In genomic region chr4:154565704-154566103, GRCh38 we compare ENCODE assay signal across 24 cellular contexts. TPM values are rescaled to one million over a fixed set of nuclear protein-coding genes. Genes with fewer than 3 reads are reported as not detected.
DNase-seq lines count a peak whose midpoint lies in the region; ATAC-seq, FAIRE-seq and TF ChIP-seq lines count a peak whose summit lies in the region.
"Had no signal": no experiment of that assay in that cellular context is flagged by ENCODE, and none has a peak within 500 bp of the region (broad histone marks: within the 10 kb centered on the region; RNA-seq: fewer than 3 reads in every experiment).

No MANE protein-coding gene starts in this region.

- no peaks in the 10 kb centered on the region for H3K36me3 ChIP-seq in K562 (ENCODE audit: control insufficient read depth, insufficient read depth, low read length)
- peaks cover 0 to 62% (median 27%) of the 10 kb centered on the region in 4 donors for H3K36me3 ChIP-seq in right lobe of liver
- no peaks in the 10 kb centered on the region for H3K36me3 ChIP-seq in Peyer's patch
- H3K36me3 ChIP-seq: HAP-1 had no signal

- intact Hi-C loops in K562 (cut with micrococcal nuclease) (no loop called here), right lobe of liver (cut with DNase I) (loop anchor here in 1 of 2 donors (5.0 kb wide), 1 partner anchor 47 kb away; the partner anchor contains the start of gene FGG)

- H3K9me3 ChIP-seq in K562 (replicated peaks; ENCODE audit: control insufficient read depth, insufficient read depth, low read depth, low read length) (no peaks in the 10 kb centered on the region), right lobe of liver (no peaks in the 10 kb centered on the region), Peyer's patch (no peaks in the 10 kb centered on the region)
- H3K9me3 ChIP-seq: A549, HAP-1 had no signal

- H3K4me1 ChIP-seq in K562 (replicated peaks in 1 of 2; ENCODE audit: control insufficient read depth in 2 of 2, insufficient read depth in 2 of 2, low read length in 2 of 2) (no peaks in the 10 kb centered on the region), right lobe of liver (peaks cover 0 to 41% (median 1%) of the 10 kb centered on the region in 4 donors), Peyer's patch (no peaks in the 10 kb centered on the region)
- H3K4me1 ChIP-seq: HAP-1 had no signal

- no TSS peak for BruUV-seq in K562 (replicated peaks; lab: Mats Ljungman, UMichigan)

- POLR2A ChIA-PET in K562 (lab: Yijun Ruan, JAX), result no interaction called here

- H3K4me3 ChIP-seq in K562, result no peak overlapping the region
- H3K4me3 ChIP-seq in right lobe of liver, result peak overlapping the region; percentile 22 to 56 (median 48)
- H3K4me3 ChIP-seq in Peyer's patch, result no peak overlapping the region
- H3K4me3 ChIP-seq: A549, HAP-1 had no signal

- H2AFZ ChIP-seq in K562 (ENCODE audit: low read depth, low read length), result peak overlapping the region; percentile 14; the same call in 1 of the 2 replicates

- DNase-seq in K562 (ENCODE audit: extremely low read depth in 1 of 4, low spot score in 3 of 4) (no peak), left lobe of liver (ENCODE audit: low spot score) (no peak), right lobe of liver (no peak), Peyer's patch (no peak), NCI-H526 treated with DMSO at 0.1 percent for 48 hours (lab: John Stamatoyannopoulos, UW) (no peak)
- no peak for DNase-seq in stimulated activated naive CD4-positive, alpha-beta T cell treated with Interleukin-2 at 50 U/mL for 16 hours (lab: John Stamatoyannopoulos, UW)
- DNase-seq: 8988T; C1 segment of cervical spinal cord; Calu3; CD4-positive, alpha-beta memory T cell; COR-L47; DMS53; DMS79 treated with DMSO at 0.1 percent for 48 hours; GF-D8; GOT3; HFFc6 had no signal

- no peak for FAIRE-seq in K562 (lab: Jason Lieb, UNC)
- FAIRE-seq: A549, GM12891, GM18507, H54 had no signal

- no peak for TF ChIP-seq RAD21 in K562 (CRISPR knock-in tag; conservative IDR thresholded peaks at IDR 0.05 in 1 of 2, IDR thresholded peaks at IDR 0.05 in 1 of 2)

- CTCF ChIA-PET in K562 (lab: Yijun Ruan, JAX; ENCODE audit: low intra/inter-chr PET ratio), result no interaction called here

- in situ Hi-C loops in K562 (cut with MboI), result no loop called here

- H3K27ac ChIP-seq in K562 (ENCODE audit: extremely low read depth, low read depth, low read length), result no peak overlapping the region
- H3K27ac ChIP-seq in right lobe of liver, result peak overlapping the region; percentile 23 to 91 (median 65)
- no peak overlapping the region for H3K27ac ChIP-seq in Peyer's patch

- no peak overlapping the region for H3K4me2 ChIP-seq in K562 (ENCODE audit: insufficient read depth, low read length)

- no peak for TF ChIP-seq CTCF in K562 (IDR thresholded peaks at IDR 0.05 in 2 of 3, conservative IDR thresholded peaks at IDR 0.05 in 1 of 3; ENCODE audit: insufficient read depth in 2 of 3, low read depth in 1 of 3, low read length in 3 of 3)
- no peak for TF ChIP-seq CTCF in right lobe of liver (IDR thresholded peaks at IDR 0.05)
- TF ChIP-seq CTCF in Peyer's patch (IDR thresholded peaks at IDR 0.05), result no peak

- no peak for ATAC-seq in K562
- ATAC-seq in left lobe of liver, result peak; percentile 10
- ATAC-seq in right lobe of liver, result peak in 1 of 4 donors; percentile 0
- ATAC-seq: A549 had no signal

- TF ChIP-seq EP300 in K562 (IDR thresholded peaks at IDR 0.05; ENCODE audit: low read length), result no peak

- H3K79me2 ChIP-seq in K562 (ENCODE audit: control insufficient read depth, insufficient read depth, low read length), result no peaks in the 10 kb centered on the region

- no peak overlapping the region for H3K9ac ChIP-seq in K562 (ENCODE audit: insufficient read depth in 1 of 2, low read depth in 2 of 2, low read length in 2 of 2)

- 7% methylated on average over 6 of the region's 6 CpGs for WGBS in K562 (ENCODE audit: insufficient coverage, low coverage, missing lambda C conversion rate)
- whole genome bisulfite sequencing in right lobe of liver (ENCODE audit: insufficient coverage, low coverage, low lambda C conversion rate, missing lambda C conversion rate), result 5% methylated on average over 6 of the region's 6 CpGs

- H3K27me3 ChIP-seq in K562 (ENCODE audit: control insufficient read depth in 2 of 2, insufficient read depth in 2 of 2, low read length in 2 of 2), result no peaks in the 10 kb centered on the region; a peak in 1 of 5 replicates
- H3K27me3 ChIP-seq in right lobe of liver, result no peaks in the 10 kb centered on the region
- H3K27me3 ChIP-seq in Peyer's patch, result no peaks in the 10 kb centered on the region

- no peaks in the 10 kb centered on the region for H4K20me1 ChIP-seq in K562 (replicated peaks; ENCODE audit: control insufficient read depth, insufficient read depth, low read length)

- no peaks in the 10 kb centered on the region for H3K9me1 ChIP-seq in K562 (ENCODE audit: control insufficient read depth, insufficient read depth, low read length)

- TF ChIP-seq POLR2A in K562 (conservative IDR thresholded peaks at IDR 0.05) (no peak), right lobe of liver (IDR thresholded peaks at IDR 0.05) (peak; percentile 18), Peyer's patch (IDR thresholded peaks at IDR 0.05) (no peak)

RNA-seq across cellular contexts. Expression of gene FGB, which starts 2.9 kb away (rescaled TPM):
- not detected in 2 replicates for total RNA-seq in K562 (2011; cell fraction: chromatin; rRNA removed; ENCODE audit: low replicate concordance)
- not detected in 2 replicates for total RNA-seq in K562 (2011; cell fraction: nucleolus; rRNA removed)
- not detected in 2 replicates for total RNA-seq in K562 (2011; cell fraction: nucleoplasm; rRNA removed)
- total RNA-seq in K562 (2014; rRNA removed) (not detected in 2 replicates), K562 (2014; rRNA removed; fragmentation: Illumina TruSeq; extraction: Trizol) (not detected in 2 replicates), K562 (2015; rRNA removed; fragmentation: Illumina TruSeq; extraction: Trizol) (not detected in 2 replicates), K562 (2021) (1.9 and 2.5 TPM in 2 replicates), left lobe of liver (9,039 TPM), right lobe of liver (over 10,000 TPM in 5 of 6 experiments, 1,000 to 10,000 TPM in 1; 6,080 to 16,362 (median 11,864) TPM), Peyer's patch (not detected)
- polyA plus RNA-seq in K562 (2011; rRNA removed) (not detected in 2 replicates), K562 (2014; fragmentation: Illumina TruSeq; extraction: Trizol) (not detected in 2 replicates), K562 (2014; fragmentation: Nextera tagmentation; extraction: Ambion mirVana) (under 1 TPM; 0.07 to 0.13 TPM), K562 (2014; rRNA removed) (not detected in 2 replicates)
- polyA plus RNA-seq in K562 (2011; cell fraction: cytosol; rRNA removed), result 0.04 TPM in 2 replicates
- not detected in 2 replicates for polyA plus RNA-seq in K562 (2011; cell fraction: nucleus; rRNA removed)
- polyA plus RNA-seq in K562 (2012), result not detected in 2 replicates
- polyA minus RNA-seq in K562 (2011; rRNA and poly(A)+ RNA removed), result not detected in 2 replicates
- polyA minus RNA-seq in K562 (2011; cell fraction: cytosol; rRNA and poly(A)+ RNA removed), result not detected in 2 replicates
- not detected in 2 replicates for polyA minus RNA-seq in K562 (2011; cell fraction: nucleus; rRNA and poly(A)+ RNA removed)
- total RNA-seq: CD4-positive, alpha-beta memory T cell; Daoy; G401; HFFc6 had no signal
- polyA plus RNA-seq: BJ; CD4-positive, alpha-beta memory T cell had no signal

RNA-seq across cellular contexts. Expression of gene PLRG1, which starts 15.5 kb away (rescaled TPM):
- total RNA-seq in K562 (2011; cell fraction: chromatin; rRNA removed; ENCODE audit: low replicate concordance), result 71.5 and 148 TPM in 2 replicates
- total RNA-seq in K562 (2011; cell fraction: nucleolus; rRNA removed), result 34.5 and 37.6 TPM in 2 replicates
- 54.0 and 76.6 TPM in 2 replicates for total RNA-seq in K562 (2011; cell fraction: nucleoplasm; rRNA removed)
- total RNA-seq in K562 (2014; rRNA removed) (48.0 and 53.1 TPM in 2 replicates), K562 (2014; rRNA removed; fragmentation: Illumina TruSeq; extraction: Trizol) (120 and 142 TPM in 2 replicates), K562 (2015; rRNA removed; fragmentation: Illumina TruSeq; extraction: Trizol) (67.3 and 68.9 TPM in 2 replicates), K562 (2021) (121 and 122 TPM in 2 replicates), left lobe of liver (28.3 TPM), right lobe of liver (10 to 100 TPM; 33.1 to 55.8 (median 39.2) TPM), Peyer's patch (10 to 100 TPM; 23.4 to 68.5 (median 42.4) TPM)
- polyA plus RNA-seq in K562 (2011; rRNA removed) (141 and 204 TPM in 2 replicates), K562 (2014; fragmentation: Illumina TruSeq; extraction: Trizol) (114 and 116 TPM in 2 replicates), K562 (2014; fragmentation: Nextera tagmentation; extraction: Ambion mirVana) (100 to 1,000 TPM; 218 to 248 TPM), K562 (2014; rRNA removed) (107 and 118 TPM in 2 replicates)
- 73.8 and 75.2 TPM in 2 replicates for polyA plus RNA-seq in K562 (2011; cell fraction: cytosol; rRNA removed)
- 90.1 and 129 TPM in 2 replicates for polyA plus RNA-seq in K562 (2011; cell fraction: nucleus; rRNA removed)
- 100.0 and 100 TPM in 2 replicates for polyA plus RNA-seq in K562 (2012)
- polyA minus RNA-seq in K562 (2011; rRNA and poly(A)+ RNA removed), result 186 and 209 TPM in 2 replicates
- 29.1 and 65.3 TPM in 2 replicates for polyA minus RNA-seq in K562 (2011; cell fraction: cytosol; rRNA and poly(A)+ RNA removed)
- 64.1 and 138 TPM in 2 replicates for polyA minus RNA-seq in K562 (2011; cell fraction: nucleus; rRNA and poly(A)+ RNA removed)

RNA-seq across cellular contexts. Expression of gene FGA, which starts 24.8 kb away (rescaled TPM):
- not detected in 2 replicates for total RNA-seq in K562 (2011; cell fraction: chromatin; rRNA removed; ENCODE audit: low replicate concordance)
- total RNA-seq in K562 (2011; cell fraction: nucleolus; rRNA removed), result not detected in 2 replicates
- total RNA-seq in K562 (2011; cell fraction: nucleoplasm; rRNA removed), result not detected in 2 replicates
- not detected in 2 replicates for total RNA-seq in K562 (2014; rRNA removed)
- total RNA-seq in K562 (2014; rRNA removed; fragmentation: Illumina TruSeq; extraction: Trizol), result not detected in 2 replicates
- total RNA-seq in K562 (2015; rRNA removed; fragmentation: Illumina TruSeq; extraction: Trizol), result not detected in 2 replicates
- total RNA-seq in K562 (2021), result 2.5 and 3.4 TPM in 2 replicates
- polyA plus RNA-seq in K562 (2011; rRNA removed), result 0.08 TPM in 1 of 2 replicates, not detected in the other
- not detected in 2 replicates for polyA plus RNA-seq in K562 (2011; cell fraction: cytosol; rRNA removed)
- not detected in 2 replicates for polyA plus RNA-seq in K562 (2011; cell fraction: nucleus; rRNA removed)
- polyA plus RNA-seq in K562 (2012), result 0.08 TPM in 1 of 2 replicates, not detected in the other
- polyA plus RNA-seq in K562 (2014; fragmentation: Illumina TruSeq; extraction: Trizol), result 0.06 TPM in 1 of 2 replicates, not detected in the other
- polyA plus RNA-seq in K562 (2014; fragmentation: Nextera tagmentation; extraction: Ambion mirVana), result under 1 TPM in 1 of 2 experiments, not detected in 1; 0.04 TPM
- polyA plus RNA-seq in K562 (2014; rRNA removed), result not detected in 2 replicates
- polyA minus RNA-seq in K562 (2011; rRNA and poly(A)+ RNA removed), result not detected in 2 replicates
- 1.7 TPM in 1 of 2 replicates, not detected in the other for polyA minus RNA-seq in K562 (2011; cell fraction: cytosol; rRNA and poly(A)+ RNA removed)
- polyA minus RNA-seq in K562 (2011; cell fraction: nucleus; rRNA and poly(A)+ RNA removed), result not detected in 2 replicates
- 15,070 TPM for total RNA-seq in left lobe of liver
- total RNA-seq in right lobe of liver, result over 10,000 TPM in 5 of 6 experiments, 1,000 to 10,000 TPM in 1; 8,384 to 20,319 (median 15,496) TPM
- total RNA-seq in Peyer's patch, result not detected
- total RNA-seq: Calu3; CD4-positive, alpha-beta memory T cell; Daoy; G401; HFFc6 had no signal
- polyA plus RNA-seq: BJ; CD4-positive, alpha-beta memory T cell had no signal

RNA-seq across cellular contexts. Expression of gene FGG, which starts 46.8 kb away (rescaled TPM):
- not detected in 2 replicates for total RNA-seq in K562 (2011; cell fraction: chromatin; rRNA removed; ENCODE audit: low replicate concordance)
- not detected in 2 replicates for total RNA-seq in K562 (2011; cell fraction: nucleolus; rRNA removed)
- total RNA-seq in K562 (2011; cell fraction: nucleoplasm; rRNA removed), result not detected in 2 replicates
- total RNA-seq in K562 (2014; rRNA removed) (0.45 TPM in 1 of 2 replicates, not detected in the other), K562 (2014; rRNA removed; fragmentation: Illumina TruSeq; extraction: Trizol) (0.33 TPM in 1 of 2 replicates, not detected in the other), K562 (2015; rRNA removed; fragmentation: Illumina TruSeq; extraction: Trizol) (not detected in 2 replicates), K562 (2021) (1.9 and 2.2 TPM in 2 replicates), left lobe of liver (7,950 TPM), right lobe of liver (over 10,000 TPM in 4 of 6 experiments, 1,000 to 10,000 TPM in 2; 5,578 to 14,578 (median 13,052) TPM), Peyer's patch (not detected)
- polyA plus RNA-seq in K562 (2011; rRNA removed) (0.08 and 0.24 TPM in 2 replicates), K562 (2014; fragmentation: Illumina TruSeq; extraction: Trizol) (0.12 TPM in 1 of 2 replicates, not detected in the other), K562 (2014; fragmentation: Nextera tagmentation; extraction: Ambion mirVana) (under 1 TPM; 0.34 to 0.41 TPM), K562 (2014; rRNA removed) (0.27 TPM in 1 of 2 replicates, not detected in the other)
- polyA plus RNA-seq in K562 (2011; cell fraction: cytosol; rRNA removed), result not detected in 2 replicates
- polyA plus RNA-seq in K562 (2011; cell fraction: nucleus; rRNA removed), result not detected in 2 replicates
- 0.07 and 1.9 TPM in 2 replicates for polyA plus RNA-seq in K562 (2012)
- 0.12 TPM in 1 of 2 replicates, not detected in the other for polyA minus RNA-seq in K562 (2011; rRNA and poly(A)+ RNA removed)
- polyA minus RNA-seq in K562 (2011; cell fraction: cytosol; rRNA and poly(A)+ RNA removed), result 1.3 TPM in 1 of 2 replicates, not detected in the other
- not detected in 2 replicates for polyA minus RNA-seq in K562 (2011; cell fraction: nucleus; rRNA and poly(A)+ RNA removed)
- total RNA-seq: CD4-positive, alpha-beta memory T cell; Daoy; G401; HFFc6 had no signal
- polyA plus RNA-seq: BJ; CD4-positive, alpha-beta memory T cell had no signal

Comparison
In these comparisons a context has a peak if more than half of its experiments do, and no peak if none do; other contexts are left out.
1. H3K27ac ChIP-seq: peak in right lobe of liver (3 of 3); none in K562 (single experiment) and Peyer's patch (0 of 4).
2. H3K4me3 ChIP-seq: peak in right lobe of liver (3 of 3); none in K562 (single experiment) and Peyer's patch (0 of 4).
3. RNA of gene FGB, which starts 2.9 kb away (total RNA-seq): 6,080 to 16,362 TPM in right lobe of liver and 9,039 TPM in left lobe of liver (single experiment); 1.9 to 2.5 TPM in K562 and not detected in Peyer's patch; every median in the first group is over 1,000 times any median in the second.
4. RNA of gene FGA, which starts 24.8 kb away (total RNA-seq): 8,384 to 20,319 TPM in right lobe of liver and 15,070 TPM in left lobe of liver (single experiment); 2.5 to 3.4 TPM in K562 and not detected in Peyer's patch; every median in the first group is over 1,000 times any median in the second.